ENCODE assay signal across 1 cellular context in the genomic region with DNA sequence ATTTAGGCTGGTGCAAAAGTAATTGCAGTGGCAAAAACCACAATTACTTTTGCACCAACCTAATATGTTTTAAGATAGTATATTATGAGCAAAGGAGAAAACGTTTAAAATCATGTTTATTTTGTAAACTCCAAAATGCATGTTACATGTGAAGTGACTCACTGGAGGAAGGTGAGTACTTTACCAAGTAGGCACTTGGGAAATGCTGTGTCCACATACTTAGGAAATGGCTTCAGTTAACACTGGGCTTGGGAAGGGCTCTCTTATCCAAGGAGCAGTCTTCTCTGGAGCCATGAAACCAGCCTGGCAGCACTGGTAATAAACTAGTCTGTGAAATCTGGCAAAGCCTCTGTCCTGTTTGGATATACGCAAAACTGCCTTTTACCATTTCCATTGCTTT.
TF ChIP-seq lines count a peak whose summit lies in the region.

No MANE protein-coding gene starts in this region.

TF ChIP-seq in K562, 482 proteins besides CTCF, POLR2A, EP300 and RAD21:
- peak; percentile 13; the same call in 1 of the 2 replicates for TF ChIP-seq RBFOX2 (IDR thresholded peaks at IDR 0.05; ENCODE audit: low read depth, low read length)
- no peak for TF ChIP-seq BACH1 (tag; IDR thresholded peaks at IDR 0.05)
